13 cellular contexts compared by ENCODE assay signal in the genomic region with DNA sequence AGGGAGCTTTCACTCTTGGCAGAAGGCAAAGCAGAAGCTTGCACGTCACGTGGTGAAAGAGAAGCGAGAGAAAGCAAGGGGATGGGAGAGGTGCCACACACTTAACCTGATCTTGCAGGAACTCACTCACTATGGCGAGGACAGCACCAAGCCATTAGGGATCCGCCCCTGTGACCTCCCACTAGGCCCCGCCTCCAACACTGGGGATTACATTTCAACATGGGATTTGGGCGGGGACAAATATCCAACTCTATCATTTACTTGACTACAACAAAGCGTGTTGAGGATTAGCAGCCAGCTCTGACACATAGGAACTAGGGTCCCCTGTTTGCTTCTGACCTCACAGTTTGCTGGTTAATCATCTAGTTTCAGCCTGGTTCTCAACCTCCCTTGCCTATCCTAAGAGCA. TPM values are rescaled to one million over a fixed set of nuclear protein-coding genes. Genes with fewer than 3 reads are reported as not detected.
A peak's percentile ranks its signal among the peaks of the same experiment; 100 is the strongest.
DNase-seq lines count a peak whose midpoint lies in the region; ATAC-seq and TF ChIP-seq lines count a peak whose summit lies in the region.
"Had no signal": no experiment of that assay in that cellular context is flagged by ENCODE, and none has a peak within 500 bp of the region (broad histone marks: within the 10 kb centered on the region; RNA-seq: fewer than 3 reads in every experiment).

No MANE protein-coding gene starts in this region.

- H3K27ac ChIP-seq in effector memory CD4-positive, alpha-beta T cell (ENCODE audit: insufficient read depth, low read length, poor library complexity, severe bottlenecking), result peak overlapping the region; percentile 70

- H3K4me3 Mint-ChIP-seq in IgD-negative memory B cell (peak overlapping the region in 3 of 4 donors; percentile 30 to 90 (median 38)), endothelial cell (ENCODE audit: unreplicated experiment) (no peak overlapping the region)
- peak overlapping the region; percentile 71 for H3K4me3 Mint-ChIP-seq in activated CD4-positive, alpha-beta T cell treated with anti-CD3 and anti-CD28 coated beads, Interleukin-2, amount 10 ng/mL, durations not matched to agents 7 days and 5 days

- H3K9me3 ChIP-seq in effector memory CD4-positive, alpha-beta T cell (ENCODE audit: control insufficient read depth, low read length), result no peaks in the 10 kb centered on the region
- H3K9me3 ChIP-seq: vagina had no signal

- DNase-seq in activated CD4-positive, alpha-beta T cell treated with anti-CD3 and anti-CD28 coated beads, Interleukin-2, amount 10 ng/mL, durations not matched to agents 7 days and 5 days, result peak; percentile 51
- peak in 2 of 3 donors; percentile 19 to 25 for DNase-seq in effector memory CD4-positive, alpha-beta T cell
- DNase-seq in stimulated activated CD4-positive, alpha-beta T cell treated with anti-CD3 and anti-CD28 coated beads, Interleukin-4, amount 100 ng/mL, for 48 hours (ENCODE audit: low read depth in 2 of 2), result peak; percentile 43 to 64
- DNase-seq in NCI-H526 treated with DMSO at 0.1 percent for 48 hours (lab: John Stamatoyannopoulos, UW) (no peak), endothelial cell (ENCODE audit: low spot score) (no peak), GM20000 (ENCODE audit: low spot score) (no peak)
- DNase-seq: activated gamma-delta T cell, H7, NCI-H2107 had no signal

- peaks cover 51 to 67% (median 59%) of the 10 kb centered on the region in 3 donors for H3K4me1 Mint-ChIP-seq in IgD-negative memory B cell
- H3K4me1 Mint-ChIP-seq in activated CD4-positive, alpha-beta T cell treated with anti-CD3 and anti-CD28 coated beads, Interleukin-2, amount 10 ng/mL, durations not matched to agents 7 days and 5 days, result peaks cover 74% of the 10 kb centered on the region
- H3K4me1 Mint-ChIP-seq in endothelial cell (ENCODE audit: unreplicated experiment), result peaks cover 13% of the 10 kb centered on the region

- H3K36me3 Mint-ChIP-seq in IgD-negative memory B cell, result no peaks in the 10 kb centered on the region
- peaks cover 36% of the 10 kb centered on the region for H3K36me3 Mint-ChIP-seq in activated CD4-positive, alpha-beta T cell treated with anti-CD3 and anti-CD28 coated beads, Interleukin-2, amount 10 ng/mL, durations not matched to agents 7 days and 5 days (ENCODE audit: low read depth)
- peaks cover 11% of the 10 kb centered on the region for H3K36me3 Mint-ChIP-seq in endothelial cell (ENCODE audit: low read depth, unreplicated experiment)

- H3K27me3 ChIP-seq in effector memory CD4-positive, alpha-beta T cell (replicated peaks; ENCODE audit: control insufficient read depth, insufficient read depth, low read length, poor library complexity, severe bottlenecking), result no peaks in the 10 kb centered on the region
- H3K27me3 ChIP-seq: vagina had no signal

- H3K9me3 Mint-ChIP-seq in IgD-negative memory B cell (peaks cover 0 to 5% (median 0%) of the 10 kb centered on the region in 3 donors), endothelial cell (ENCODE audit: unreplicated experiment) (no peaks in the 10 kb centered on the region)
- peaks cover 19% of the 10 kb centered on the region for H3K9me3 Mint-ChIP-seq in activated CD4-positive, alpha-beta T cell treated with anti-CD3 and anti-CD28 coated beads, Interleukin-2, amount 10 ng/mL, durations not matched to agents 7 days and 5 days

- no peak for ATAC-seq in GM19397 (IDR thresholded peaks at IDR 0.05; ENCODE audit: unreplicated experiment)
- ATAC-seq: Right ventricle myocardium inferior had no signal

- H3K27ac Mint-ChIP-seq in IgD-negative memory B cell, result peak overlapping the region; percentile 43 to 90 (median 89)
- peak overlapping the region; percentile 97 for H3K27ac Mint-ChIP-seq in activated CD4-positive, alpha-beta T cell treated with anti-CD3 and anti-CD28 coated beads, Interleukin-2, amount 10 ng/mL, durations not matched to agents 7 days and 5 days
- H3K27ac Mint-ChIP-seq in endothelial cell (ENCODE audit: unreplicated experiment), result no peak overlapping the region

- peaks cover 42% of the 10 kb centered on the region for H3K4me1 ChIP-seq in effector memory CD4-positive, alpha-beta T cell (ENCODE audit: control insufficient read depth, insufficient read depth, low read length, poor library complexity, severe bottlenecking)

- POLR2A ChIA-PET in activated CD4-positive, alpha-beta T cell treated with anti-CD3 and anti-CD28 coated beads, Interleukin-2, amount 10 ng/mL, durations not matched to agents 7 days and 5 days (lab: Charles Lee), result no interaction called here

- no peak for TF ChIP-seq CTCF in endothelial cell (IDR thresholded peaks at IDR 0.05; ENCODE audit: unreplicated experiment)
- no peak for TF ChIP-seq CTCF in GM20000 (IDR thresholded peaks at IDR 0.05; ENCODE audit: extremely low read depth, missing control alignments)

- CTCF ChIA-PET in activated CD4-positive, alpha-beta T cell treated with anti-CD3 and anti-CD28 coated beads, Interleukin-2, amount 10 ng/mL, durations not matched to agents 7 days and 5 days (lab: Charles Lee), result interaction anchor here (0.7 to 2.4 kb wide), 10 partner anchors 10 to 89 kb away, joined by 3 to 14 read pairs (median 4); no protein-coding TSS in a partner anchor

- H3K4me3 ChIP-seq in effector memory CD4-positive, alpha-beta T cell (ENCODE audit: insufficient read depth, low read depth, low read length, poor library complexity, severe bottlenecking), result no peak overlapping the region
- H3K4me3 ChIP-seq: vagina had no signal

- H3K27me3 Mint-ChIP-seq in IgD-negative memory B cell (no peaks in the 10 kb centered on the region), endothelial cell (ENCODE audit: unreplicated experiment) (peaks cover 6% of the 10 kb centered on the region)
- no peaks in the 10 kb centered on the region for H3K27me3 Mint-ChIP-seq in activated CD4-positive, alpha-beta T cell treated with anti-CD3 and anti-CD28 coated beads, Interleukin-2, amount 10 ng/mL, durations not matched to agents 7 days and 5 days

- no peaks in the 10 kb centered on the region for H3K36me3 ChIP-seq in effector memory CD4-positive, alpha-beta T cell (ENCODE audit: control insufficient read depth, insufficient read depth, low read length)
- H3K36me3 ChIP-seq: vagina had no signal

RNA-seq across cellular contexts. Expression of a gene that starts 35.8 kb away (rescaled TPM):
- polyA plus RNA-seq in IgD-negative memory B cell, result 163 TPM
- total RNA-seq in activated CD4-positive, alpha-beta T cell treated with anti-CD3 and anti-CD28 coated beads, Interleukin-2, amount 10 ng/mL, durations not matched to agents 7 days and 5 days, result 100 to 1,000 TPM; 136 to 146 TPM
- total RNA-seq in endothelial cell (ENCODE audit: unreplicated experiment), result 137 TPM

Comparison
In these comparisons a context has a peak if more than half of its experiments do, and no peak if none do; other contexts are left out.
1. DNase-seq: peak in activated CD4-positive, alpha-beta T cell treated with anti-CD3 and anti-CD28 coated beads, Interleukin-2, amount 10 ng/mL, durations not matched to agents 7 days and 5 days (single experiment), effector memory CD4-positive, alpha-beta T cell (2 of 3) and stimulated activated CD4-positive, alpha-beta T cell treated with anti-CD3 and anti-CD28 coated beads, Interleukin-4, amount 100 ng/mL, for 48 hours (2 of 2); none in NCI-H526 treated with DMSO at 0.1 percent for 48 hours (single experiment), endothelial cell (single experiment) and GM20000 (single experiment).